In genomic region chr11:93054279-93054678, GRCh38 we compare ENCODE assay signal across 1 cellular context.
TF ChIP-seq lines count a peak whose summit lies in the region.

No MANE protein-coding gene starts in this region.

TF ChIP-seq in SK-N-SH treated with all-trans-retinoic acid at 6 μM for 48 hours, 23 proteins besides CTCF, POLR2A, EP300 and RAD21 (continued from another document):
- TF ChIP-seq CSDC2 (CRISPR knock-in tag; IDR thresholded peaks at IDR 0.05) (no peak), PPARA (CRISPR knock-in tag; IDR thresholded peaks at IDR 0.05; ENCODE audit: borderline replicate concordance) (no peak), CSRNP3 (CRISPR knock-in tag; IDR thresholded peaks at IDR 0.05) (no peak), TCF4 (CRISPR knock-in tag; IDR thresholded peaks at IDR 0.05; ENCODE audit: borderline replicate concordance) (no peak), ISL1 (CRISPR knock-in tag; IDR thresholded peaks at IDR 0.05) (no peak), TSHZ2 (CRISPR knock-in tag; IDR thresholded peaks at IDR 0.05) (no peak), RARB (CRISPR knock-in tag; IDR thresholded peaks at IDR 0.05) (no peak), OSR1 (CRISPR knock-in tag; IDR thresholded peaks at IDR 0.05) (no peak), ZNF565 (CRISPR knock-in tag; conservative IDR thresholded peaks at IDR 0.05; ENCODE audit: low read depth) (no peak), POU6F1 (CRISPR knock-in tag; IDR thresholded peaks at IDR 0.05; ENCODE audit: borderline replicate concordance, low read depth) (no peak)
TF ChIP-seq in SK-N-SH treated with all-trans-retinoic acid at 6 μM for 48 hours: peak in this region for 0.
